19 cellular contexts compared by ENCODE assay signal in the genomic region with DNA sequence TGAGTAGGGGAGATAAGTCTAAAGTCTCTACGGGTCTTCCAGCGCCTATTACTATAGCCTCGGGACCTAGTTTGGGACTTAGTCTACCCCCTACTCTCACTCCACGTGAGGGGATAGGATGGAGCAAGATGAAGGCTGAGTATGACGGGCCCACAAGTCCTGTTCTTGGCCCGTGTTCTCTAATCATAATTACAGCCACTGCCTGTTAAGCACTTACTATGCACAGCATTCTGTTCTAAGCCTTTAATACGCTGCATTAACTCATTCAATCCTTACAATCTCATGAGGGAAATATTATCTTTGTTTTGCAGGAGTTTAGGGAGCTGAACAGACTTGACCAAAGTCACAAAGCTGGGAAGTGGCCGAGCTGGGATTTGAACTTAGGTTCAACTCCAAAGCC.
"Had no signal": no experiment of that assay in that cellular context is flagged by ENCODE, and none has a peak within 500 bp of the region (broad histone marks: within the 10 kb centered on the region; RNA-seq: fewer than 3 reads in every experiment).

No MANE protein-coding gene starts in this region.

- H3K9me3 ChIP-seq: esophagus muscularis mucosa, tibial artery had no signal

- DNase-seq: activated CD4-positive, alpha-beta T cell treated with anti-CD3 and anti-CD28 coated beads, Interleukin-2, amount 50 U/mL, for 1 hour; activated CD4-positive, CD25-positive, alpha-beta regulatory T cell; activated CD8-positive, alpha-beta T cell treated with anti-CD3 and anti-CD28 coated beads, Interleukin-2, amount 10 ng/mL, durations not matched to agents 7 days and 5 days; activated T-cell treated with anti-CD3 and anti-CD28 coated beads, Interleukin-2, amount 50 U/mL, for 1 hour; central memory CD4-positive, alpha-beta T cell; dorsolateral prefrontal cortex; effector memory CD8-positive, alpha-beta T cell; hypothalamus; left ventricle myocardium superior; mammary epithelial cell; naive thymus-derived CD8-positive, alpha-beta T cell; stimulated activated CD4-positive, alpha-beta T cell treated with anti-CD3 and anti-CD28 coated beads, Interleukin-12 subunit alpha, Interleukin-12 subunit beta, amount 100 ng/mL, for 4 hours; T-helper 1 cell; tibial artery had no signal

- H3K36me3 Mint-ChIP-seq: mesothelial cell of epicardium; naive thymus-derived CD8-positive, alpha-beta T cell had no signal

- H3K27me3 Mint-ChIP-seq: effector memory CD8-positive, alpha-beta T cell; naive thymus-derived CD8-positive, alpha-beta T cell; stimulated activated naive CD8-positive, alpha-beta T cell treated with anti-CD3 and anti-CD28 coated beads, Interleukin-15, Interleukin-2, amounts not matched to agents 100 ng/mL and 50 ng/mL, for 24 hours had no signal

- H3K4me3 Mint-ChIP-seq: activated CD8-positive, alpha-beta T cell treated with anti-CD3 and anti-CD28 coated beads, Interleukin-2, amount 10 ng/mL, durations not matched to agents 7 days and 5 days; effector memory CD8-positive, alpha-beta T cell; mesothelial cell of epicardium; stimulated activated naive CD8-positive, alpha-beta T cell treated with anti-CD3 and anti-CD28 coated beads, Interleukin-15, Interleukin-2, amounts not matched to agents 100 ng/mL and 50 ng/mL, for 24 hours had no signal

- H3K9me3 Mint-ChIP-seq: activated naive CD4-positive, alpha-beta T cell treated with anti-CD3 and anti-CD28 coated beads, Interleukin-2, amount 50 U/mL, for 72 hours; effector memory CD8-positive, alpha-beta T cell; mesothelial cell of epicardium; naive thymus-derived CD8-positive, alpha-beta T cell; stimulated activated naive CD8-positive, alpha-beta T cell treated with anti-CD3 and anti-CD28 coated beads, Interleukin-15, Interleukin-2, amounts not matched to agents 100 ng/mL and 50 ng/mL, for 24 hours had no signal

- ATAC-seq: activated CD8-positive, alpha-beta T cell treated with anti-CD3 and anti-CD28 coated beads, Interleukin-2, amount 10 ng/mL, durations not matched to agents 7 days and 5 days; activated naive CD4-positive, alpha-beta T cell treated with anti-CD3 and anti-CD28 coated beads, Interleukin-2, amount 50 U/mL, for 72 hours; effector memory CD8-positive, alpha-beta T cell; left ventricle myocardium superior; naive thymus-derived CD8-positive, alpha-beta T cell had no signal

- H3K27ac Mint-ChIP-seq: activated CD8-positive, alpha-beta T cell treated with anti-CD3 and anti-CD28 coated beads, Interleukin-2, amount 10 ng/mL, durations not matched to agents 7 days and 5 days; activated naive CD4-positive, alpha-beta T cell treated with anti-CD3 and anti-CD28 coated beads, Interleukin-2, amount 50 U/mL, for 72 hours; mesothelial cell of epicardium; progenitor cell of endocrine pancreas; stimulated activated naive CD8-positive, alpha-beta T cell treated with anti-CD3 and anti-CD28 coated beads, Interleukin-15, Interleukin-2, amounts not matched to agents 100 ng/mL and 50 ng/mL, for 24 hours had no signal
